ENCODE assay signal across 2 cellular contexts in genomic region chr19:35095667-35096368, GRCh38.
TF ChIP-seq lines count a peak whose summit lies in the region.

No MANE protein-coding gene starts in this region.

TF ChIP-seq in SK-N-SH treated with all-trans-retinoic acid at 6 μM for 48 hours, 23 proteins besides CTCF, POLR2A, EP300 and RAD21 (continued from another document):
- TF ChIP-seq POU6F1 (CRISPR knock-in tag; IDR thresholded peaks at IDR 0.05; ENCODE audit: borderline replicate concordance, low read depth) (no peak), PATZ1 (CRISPR knock-in tag; IDR thresholded peaks at IDR 0.05; ENCODE audit: borderline replicate concordance) (no peak), RARB (CRISPR knock-in tag; IDR thresholded peaks at IDR 0.05) (no peak), ZNF70 (CRISPR knock-in tag; IDR thresholded peaks at IDR 0.05) (no peak), ESRRG (CRISPR knock-in tag; IDR thresholded peaks at IDR 0.05) (no peak), PPARA (CRISPR knock-in tag; IDR thresholded peaks at IDR 0.05; ENCODE audit: borderline replicate concordance) (no peak), OSR1 (CRISPR knock-in tag; IDR thresholded peaks at IDR 0.05) (no peak), TCF4 (CRISPR knock-in tag; IDR thresholded peaks at IDR 0.05; ENCODE audit: borderline replicate concordance) (no peak), SNAI2 (CRISPR knock-in tag; IDR thresholded peaks at IDR 0.05) (no peak), CSRNP3 (CRISPR knock-in tag; IDR thresholded peaks at IDR 0.05) (no peak), TOX (CRISPR knock-in tag; IDR thresholded peaks at IDR 0.05; ENCODE audit: borderline replicate concordance) (no peak), TSHZ2 (CRISPR knock-in tag; IDR thresholded peaks at IDR 0.05) (no peak), CSDC2 (CRISPR knock-in tag; IDR thresholded peaks at IDR 0.05) (no peak)

TF ChIP-seq in SK-N-SH, 30 proteins besides CTCF, POLR2A, EP300 and RAD21 (continued from another document):
- no peak for TF ChIP-seq REST (IDR thresholded peaks at IDR 0.05; ENCODE audit: low read depth, low read length)
- no peak for TF ChIP-seq NRF1 (IDR thresholded peaks at IDR 0.05; ENCODE audit: low read depth, low read length)
- TF ChIP-seq NFIC (IDR thresholded peaks at IDR 0.05; ENCODE audit: borderline replicate concordance), result no peak
- no peak for TF ChIP-seq JUND (IDR thresholded peaks at IDR 0.05)
- TF ChIP-seq RXRA (IDR thresholded peaks at IDR 0.05; ENCODE audit: borderline replicate concordance, low read depth), result no peak
- TF ChIP-seq TCF12 (IDR thresholded peaks at IDR 0.05), result no peak
- TF ChIP-seq GABPA (IDR thresholded peaks at IDR 0.05; ENCODE audit: low read depth), result no peak
- no peak for TF ChIP-seq CHD2 (IDR thresholded peaks at IDR 0.05; ENCODE audit: low read length, partially characterized antibody)
- TF ChIP-seq YY1 (IDR thresholded peaks at IDR 0.05; ENCODE audit: low read depth), result no peak
TF ChIP-seq in SK-N-SH: peak in this region for 0.
